Comparison of ENCODE assay signal across 21 cellular contexts in the genomic region with DNA sequence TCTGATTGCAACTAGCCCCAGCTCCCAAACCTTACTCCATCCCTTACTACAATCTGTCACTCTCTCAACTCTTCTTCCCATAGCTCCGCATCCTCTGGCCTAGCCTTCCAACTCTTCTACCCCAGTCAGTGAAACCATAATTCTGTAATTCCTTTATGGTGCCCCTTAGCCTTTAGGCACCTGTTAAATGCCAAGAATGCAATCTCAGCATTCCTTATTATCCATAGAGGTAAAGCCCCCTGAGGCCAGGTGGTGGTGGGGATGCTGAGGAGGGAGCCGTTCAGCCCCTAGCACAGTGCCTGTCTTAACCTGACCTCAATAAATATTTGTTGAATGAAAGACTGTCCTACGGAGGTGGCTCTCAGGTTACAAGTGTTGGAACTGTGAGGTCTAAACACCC. TPM values are rescaled to one million over a fixed set of nuclear protein-coding genes. Genes with fewer than 3 reads are reported as not detected.
"Had no signal": no experiment of that assay in that cellular context is flagged by ENCODE, and none has a peak within 500 bp of the region (broad histone marks: within the 10 kb centered on the region; RNA-seq: fewer than 3 reads in every experiment).

No MANE protein-coding gene starts in this region.

- H3K27ac ChIP-seq: brain microvascular endothelial cell, epithelial cell of prostate, hepatocyte had no signal

- H3K36me3 ChIP-seq: brain microvascular endothelial cell, transverse colon had no signal

- H3K27me3 ChIP-seq: brain microvascular endothelial cell, hepatocyte, transverse colon had no signal

- ATAC-seq: activated CD8-positive, alpha-beta T cell treated with anti-CD3 and anti-CD28 coated beads, Interleukin-2, amount 10 ng/mL, durations not matched to agents 7 days and 5 days; activated naive CD4-positive, alpha-beta T cell treated with anti-CD3 and anti-CD28 coated beads, Interleukin-2, amount 50 U/mL, for 72 hours; stimulated activated effector memory CD8-positive, alpha-beta T cell treated with anti-CD3 and anti-CD28 coated beads, Interleukin-12 subunit alpha, Interleukin-12 subunit beta, amount 100 ng/mL, for 72 hours had no signal

- DNase-seq: activated B cell treated with CpG ODN at 0.5 μM for 24 hours; activated CD4-positive, alpha-beta T cell treated with anti-CD3 and anti-CD28 coated beads for 48 hours; activated CD8-positive, alpha-beta memory T cell treated with anti-CD3 and anti-CD28 coated beads, Interleukin-2, amount 50 U/mL, for 4 hours; activated CD8-positive, alpha-beta T cell treated with anti-CD3 and anti-CD28 coated beads, Interleukin-2, amount 10 ng/mL, durations not matched to agents 7 days and 5 days; activated gamma-delta T cell; activated T-cell treated with anti-CD3 and anti-CD28 coated beads, Interleukin-2, amount 50 U/mL, for 48 hours; amniotic stem cell; brain microvascular endothelial cell; dermis blood vessel endothelial cell; islet precursor cell; T-helper 2 cell; transverse colon had no signal

- H3K9me3 ChIP-seq: transverse colon had no signal

- H3K4me3 ChIP-seq: hepatocyte, transverse colon had no signal

RNA-seq across cellular contexts. Expression of a gene that starts 14.0 kb away (rescaled TPM):
- total RNA-seq: activated B cell treated with CpG ODN at 0.5 μM for 24 hours; activated CD8-positive, alpha-beta T cell treated with anti-CD3 and anti-CD28 coated beads, Interleukin-2, amount 10 ng/mL, durations not matched to agents 7 days and 5 days; activated naive CD4-positive, alpha-beta T cell treated with anti-CD3 and anti-CD28 coated beads, Interleukin-2, amount 50 U/mL, for 72 hours; dermis blood vessel endothelial cell; progenitor cell of endocrine pancreas had no signal

RNA-seq across cellular contexts. Expression of a gene that starts 21.8 kb away (rescaled TPM):
- total RNA-seq: activated B cell treated with CpG ODN at 0.5 μM for 24 hours; activated CD8-positive, alpha-beta T cell treated with anti-CD3 and anti-CD28 coated beads, Interleukin-2, amount 10 ng/mL, durations not matched to agents 7 days and 5 days; activated naive CD4-positive, alpha-beta T cell treated with anti-CD3 and anti-CD28 coated beads, Interleukin-2, amount 50 U/mL, for 72 hours; dermis blood vessel endothelial cell; progenitor cell of endocrine pancreas had no signal

RNA-seq across cellular contexts. Expression of a gene that starts 48.2 kb away (rescaled TPM):
- total RNA-seq: activated B cell treated with CpG ODN at 0.5 μM for 24 hours; activated CD8-positive, alpha-beta T cell treated with anti-CD3 and anti-CD28 coated beads, Interleukin-2, amount 10 ng/mL, durations not matched to agents 7 days and 5 days; dermis blood vessel endothelial cell; hepatocyte; mesenteric fat pad; omental fat pad; progenitor cell of endocrine pancreas; subcutaneous adipose tissue had no signal

RNA-seq across cellular contexts. Expression of a gene that starts 59.6 kb away (rescaled TPM):
- total RNA-seq: activated B cell treated with CpG ODN at 0.5 μM for 24 hours; activated CD8-positive, alpha-beta T cell treated with anti-CD3 and anti-CD28 coated beads, Interleukin-2, amount 10 ng/mL, durations not matched to agents 7 days and 5 days; activated naive CD4-positive, alpha-beta T cell treated with anti-CD3 and anti-CD28 coated beads, Interleukin-2, amount 50 U/mL, for 72 hours; dermis blood vessel endothelial cell; hepatocyte; lower leg skin; omental fat pad; subcutaneous adipose tissue; transverse colon had no signal
